Comparison of ENCODE assay signal across 1 cellular context in the genomic region with DNA sequence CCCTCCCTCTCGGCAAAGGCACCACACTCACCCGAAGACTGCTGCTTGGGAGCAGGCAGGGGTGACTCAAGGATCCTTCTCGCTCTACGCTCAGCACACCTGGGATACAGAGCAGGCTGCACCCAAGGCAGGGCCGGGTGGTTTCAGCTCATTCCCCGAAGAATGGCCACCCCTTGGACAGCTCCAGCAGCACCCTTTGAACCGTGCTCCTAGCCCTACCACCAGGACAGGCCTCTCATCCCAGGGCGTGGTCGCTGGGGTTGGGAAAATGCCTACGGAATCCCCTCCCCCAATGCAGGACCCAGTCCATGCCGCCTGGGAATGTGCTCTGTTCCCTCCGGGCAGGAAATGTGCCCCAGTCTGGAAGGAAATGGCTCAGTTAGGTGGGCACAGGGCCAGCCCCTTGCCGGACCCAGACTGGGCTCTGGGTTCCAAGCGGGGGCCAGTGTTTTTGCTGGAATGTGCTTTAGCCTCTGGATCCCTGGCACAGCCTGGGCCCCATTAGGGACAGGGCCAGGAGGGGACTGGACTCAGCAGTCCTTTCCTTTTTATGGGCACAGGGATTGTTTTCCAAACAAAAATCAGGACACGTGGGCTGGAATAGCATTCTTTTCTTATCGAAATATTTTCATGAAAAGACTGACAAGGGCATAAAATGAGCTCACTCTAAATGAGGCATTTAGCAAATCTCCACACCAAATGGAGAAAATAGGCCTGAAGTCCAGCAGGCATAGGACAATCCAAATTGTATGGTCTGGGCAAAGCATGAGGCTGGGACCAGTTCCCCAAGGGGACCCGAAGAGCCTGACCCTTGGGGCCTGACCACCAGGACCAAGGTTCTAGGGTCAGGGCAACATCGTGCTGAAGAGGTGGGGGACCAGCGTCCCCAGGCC.
TF ChIP-seq lines count a peak whose summit lies in the region.

No MANE protein-coding gene starts in this region.

TF ChIP-seq in SK-N-SH, 30 proteins besides CTCF, POLR2A, EP300 and RAD21 (continued from another document):
- no peak for TF ChIP-seq ZBTB33 (IDR thresholded peaks at IDR 0.05; ENCODE audit: borderline replicate concordance, low read depth)
- TF ChIP-seq, protein P1, sequence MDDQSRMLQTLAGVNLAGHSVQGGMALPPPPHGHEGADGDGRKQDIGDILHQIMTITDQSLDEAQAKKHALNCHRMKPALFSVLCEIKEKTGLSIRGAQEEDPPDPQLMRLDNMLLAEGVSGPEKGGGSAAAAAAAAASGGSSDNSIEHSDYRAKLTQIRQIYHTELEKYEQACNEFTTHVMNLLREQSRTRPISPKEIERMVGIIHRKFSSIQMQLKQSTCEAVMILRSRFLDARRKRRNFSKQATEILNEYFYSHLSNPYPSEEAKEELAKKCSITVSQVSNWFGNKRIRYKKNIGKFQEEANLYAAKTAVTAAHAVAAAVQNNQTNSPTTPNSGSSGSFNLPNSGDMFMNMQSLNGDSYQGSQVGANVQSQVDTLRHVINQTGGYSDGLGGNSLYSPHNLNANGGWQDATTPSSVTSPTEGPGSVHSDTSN (IDR thresholded peaks at IDR 0.05): no peak
- no peak for TF ChIP-seq ELF1 (IDR thresholded peaks at IDR 0.05)
- no peak for TF ChIP-seq NRF1 (IDR thresholded peaks at IDR 0.05; ENCODE audit: low read depth, low read length)
- TF ChIP-seq TEAD4 (IDR thresholded peaks at IDR 0.05; ENCODE audit: borderline replicate concordance, insufficient read depth): peak; percentile 19; the same call in 1 of the 2 replicates
- peak; percentile 65 for TF ChIP-seq CHD2 (IDR thresholded peaks at IDR 0.05; ENCODE audit: low read length, partially characterized antibody)
- no peak for TF ChIP-seq SMC3 (IDR thresholded peaks at IDR 0.05; ENCODE audit: low read depth, low read length)
- peak; percentile 65; the same call in 1 of the 2 replicates for TF ChIP-seq NFIC (IDR thresholded peaks at IDR 0.05; ENCODE audit: borderline replicate concordance)
- TF ChIP-seq REST (IDR thresholded peaks at IDR 0.05; ENCODE audit: low read depth, low read length): no peak; the same call in 1 of the 2 replicates
- TF ChIP-seq RCOR1 (IDR thresholded peaks at IDR 0.05; ENCODE audit: low read length): peak; percentile 30; the same call in 1 of the 2 replicates
- no peak for TF ChIP-seq YY1 (IDR thresholded peaks at IDR 0.05; ENCODE audit: low read depth)
- TF ChIP-seq, protein P2, sequence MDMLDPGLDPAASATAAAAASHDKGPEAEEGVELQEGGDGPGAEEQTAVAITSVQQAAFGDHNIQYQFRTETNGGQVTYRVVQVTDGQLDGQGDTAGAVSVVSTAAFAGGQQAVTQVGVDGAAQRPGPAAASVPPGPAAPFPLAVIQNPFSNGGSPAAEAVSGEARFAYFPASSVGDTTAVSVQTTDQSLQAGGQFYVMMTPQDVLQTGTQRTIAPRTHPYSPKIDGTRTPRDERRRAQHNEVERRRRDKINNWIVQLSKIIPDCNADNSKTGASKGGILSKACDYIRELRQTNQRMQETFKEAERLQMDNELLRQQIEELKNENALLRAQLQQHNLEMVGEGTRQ (IDR thresholded peaks at IDR 0.05; ENCODE audit: borderline replicate concordance, low read depth, low read length): no peak
- TF ChIP-seq SIN3A (IDR thresholded peaks at IDR 0.05; ENCODE audit: borderline replicate concordance, low read depth, low read length): no peak
